8 cellular contexts compared by ENCODE assay signal in the genomic region with DNA sequence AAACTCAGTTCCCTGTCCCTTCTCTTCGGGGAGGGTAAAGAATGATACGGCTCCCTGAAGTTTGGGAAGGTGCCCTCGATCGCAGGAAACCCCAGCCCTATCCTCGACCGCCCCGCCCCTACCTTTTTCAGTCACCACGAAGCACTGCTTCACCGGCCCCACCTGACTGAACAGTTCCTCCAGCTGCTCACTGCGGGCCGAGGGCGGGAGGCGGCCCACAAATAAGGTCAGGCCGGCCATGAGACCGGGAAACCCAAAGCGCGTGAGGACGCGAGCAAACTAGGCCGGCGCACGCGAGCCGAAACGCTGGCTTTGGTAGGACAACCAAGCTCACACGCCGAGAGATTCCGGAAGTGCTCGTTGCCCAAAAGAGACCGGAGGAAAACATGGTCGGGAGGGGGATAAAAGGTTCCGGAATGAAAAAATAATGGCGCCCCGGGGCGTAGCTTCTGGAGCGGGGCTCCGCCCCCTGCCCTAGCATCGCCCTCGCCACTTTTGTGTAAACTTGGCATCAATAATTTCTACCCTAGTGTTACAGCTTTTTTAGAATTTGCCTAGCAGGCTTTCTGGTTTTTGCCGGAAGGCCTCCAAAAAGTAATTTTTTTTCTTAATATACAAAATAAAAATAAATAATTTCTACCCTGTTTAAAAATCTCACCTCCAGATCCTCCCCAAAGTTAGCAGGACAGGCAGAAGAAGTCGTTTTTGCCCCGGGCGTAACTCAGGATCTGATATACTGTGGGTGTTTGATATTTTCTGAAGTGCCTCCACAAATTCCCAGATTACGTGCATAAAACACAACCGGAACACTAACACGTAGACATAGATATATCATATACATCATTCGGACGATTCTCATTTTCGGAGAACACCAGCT. TPM values are rescaled to one million over a fixed set of nuclear protein-coding genes. Genes with fewer than 3 reads are reported as not detected.
A peak's percentile ranks its signal among the peaks of the same experiment; 100 is the strongest.
DNase-seq lines count a peak whose midpoint lies in the region; ATAC-seq, FAIRE-seq and TF ChIP-seq lines count a peak whose summit lies in the region.

A gene with protein sequence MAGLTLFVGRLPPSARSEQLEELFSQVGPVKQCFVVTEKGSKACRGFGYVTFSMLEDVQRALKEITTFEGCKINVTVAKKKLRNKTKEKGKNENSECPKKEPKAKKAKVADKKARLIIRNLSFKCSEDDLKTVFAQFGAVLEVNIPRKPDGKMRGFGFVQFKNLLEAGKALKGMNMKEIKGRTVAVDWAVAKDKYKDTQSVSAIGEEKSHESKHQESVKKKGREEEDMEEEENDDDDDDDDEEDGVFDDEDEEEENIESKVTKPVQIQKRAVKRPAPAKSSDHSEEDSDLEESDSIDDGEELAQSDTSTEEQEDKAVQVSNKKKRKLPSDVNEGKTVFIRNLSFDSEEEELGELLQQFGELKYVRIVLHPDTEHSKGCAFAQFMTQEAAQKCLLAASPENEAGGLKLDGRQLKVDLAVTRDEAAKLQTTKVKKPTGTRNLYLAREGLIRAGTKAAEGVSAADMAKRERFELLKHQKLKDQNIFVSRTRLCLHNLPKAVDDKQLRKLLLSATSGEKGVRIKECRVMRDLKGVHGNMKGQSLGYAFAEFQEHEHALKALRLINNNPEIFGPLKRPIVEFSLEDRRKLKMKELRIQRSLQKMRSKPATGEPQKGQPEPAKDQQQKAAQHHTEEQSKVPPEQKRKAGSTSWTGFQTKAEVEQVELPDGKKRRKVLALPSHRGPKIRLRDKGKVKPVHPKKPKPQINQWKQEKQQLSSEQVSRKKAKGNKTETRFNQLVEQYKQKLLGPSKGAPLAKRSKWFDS (minus strand): TSS at position 355 of the 877 bp plus-strand sequence. CDS start 115 bp downstream, at position 240.

- H3K4me1 ChIP-seq in BLaER1: peaks cover 25% of the 10 kb centered on the region

- H3K9me3 Mint-ChIP-seq in activated CD4-positive, alpha-beta T cell treated with anti-CD3 and anti-CD28 coated beads, Interleukin-2, amount 10 ng/mL, durations not matched to agents 24 days and 14 days: no peaks in the 10 kb centered on the region

- TF ChIP-seq CTCF in coronary artery (IDR thresholded peaks at IDR 0.05): no peak

- H3K27ac Mint-ChIP-seq in activated CD4-positive, alpha-beta T cell treated with anti-CD3 and anti-CD28 coated beads, Interleukin-2, amount 10 ng/mL, durations not matched to agents 24 days and 14 days: peak within 1 kb of the TSS; percentile 96

- peaks cover 11% of the 10 kb centered on the region for H3K36me3 Mint-ChIP-seq in activated CD4-positive, alpha-beta T cell treated with anti-CD3 and anti-CD28 coated beads, Interleukin-2, amount 10 ng/mL, durations not matched to agents 24 days and 14 days (ENCODE audit: low read depth)

- ATAC-seq in HG03442 (IDR thresholded peaks at IDR 0.05; ENCODE audit: unreplicated experiment): peak; percentile 93

- peak within 1 kb of the TSS; percentile 88 for H3K27ac ChIP-seq in BLaER1
- peak within 1 kb of the TSS; percentile 46 to 85 for H3K27ac ChIP-seq in coronary artery

- H4K20me1 ChIP-seq in BLaER1: peaks cover 40% of the 10 kb centered on the region

- intact Hi-C loops in activated CD4-positive, alpha-beta T cell treated with anti-CD3 and anti-CD28 coated beads, Interleukin-2, amount 10 ng/mL, durations not matched to agents 24 days and 14 days (cut with micrococcal nuclease): loop anchor here (5.0 to 10.0 kb wide), 4 partner anchors 114 to 881 kb away; a partner anchor contains a TSS

- FAIRE-seq in GM19239 (lab: Jason Lieb, UNC): peak; percentile 79

- H3K4me1 Mint-ChIP-seq in activated CD4-positive, alpha-beta T cell treated with anti-CD3 and anti-CD28 coated beads, Interleukin-2, amount 10 ng/mL, durations not matched to agents 24 days and 14 days: peaks cover 26% of the 10 kb centered on the region

- H3K4me3 ChIP-seq in BLaER1 (peak within 1 kb of the TSS; percentile 83), coronary artery (peak within 1 kb of the TSS; percentile 88)

- peak within 1 kb of the TSS; percentile 98 for H3K4me3 Mint-ChIP-seq in activated CD4-positive, alpha-beta T cell treated with anti-CD3 and anti-CD28 coated beads, Interleukin-2, amount 10 ng/mL, durations not matched to agents 24 days and 14 days

- peak within 1 kb of the TSS; percentile 99 for H3K4me2 ChIP-seq in BLaER1

- peaks cover under 1% of the 10 kb centered on the region; the same call in 1 of the 2 replicates for H3K27me3 ChIP-seq in BLaER1

- H3K27me3 Mint-ChIP-seq in activated CD4-positive, alpha-beta T cell treated with anti-CD3 and anti-CD28 coated beads, Interleukin-2, amount 10 ng/mL, durations not matched to agents 24 days and 14 days: peaks cover 15% of the 10 kb centered on the region

- no peaks in the 10 kb centered on the region for H3K9me3 ChIP-seq in BLaER1

- peaks cover 27% of the 10 kb centered on the region for H3K36me3 ChIP-seq in BLaER1

- DNase-seq in GM19239 (ENCODE audit: insufficient read length, low spot score): peak; percentile 92
- DNase-seq in NCI-H524 treated with DMSO at 0.1 percent for 48 hours (lab: John Stamatoyannopoulos, UW): peak; percentile 64
- DNase-seq in activated CD4-positive, alpha-beta T cell treated with anti-CD3 and anti-CD28 coated beads, Interleukin-2, amount 10 ng/mL, durations not matched to agents 24 days and 14 days: peak; percentile 96
- peak; percentile 91 for DNase-seq in coronary artery (ENCODE audit: low spot score)
- peak; percentile 98 for DNase-seq in left kidney (ENCODE audit: low read depth, low spot score)
- peak; percentile 87 for DNase-seq in stimulated activated CD4-positive, alpha-beta T cell treated with anti-CD3 and anti-CD28 coated beads, Interleukin-1b, Interleukin-23, amount 100 ng/mL, for 48 hours

- peak within 1 kb of the TSS; percentile 92 for H3K9ac ChIP-seq in BLaER1

RNA-seq across cellular contexts. Expression of the gene that starts here (rescaled TPM):
- 76.7 and 85.8 TPM in 2 replicates for total RNA-seq in activated CD4-positive, alpha-beta T cell treated with anti-CD3 and anti-CD28 coated beads, Interleukin-2, amount 10 ng/mL, durations not matched to agents 24 days and 14 days

Comparison
In these comparisons a context has a peak if more than half of its experiments do, and no peak if none do; other contexts are left out.
1. Peak in every context shown above with its lines: DNase-seq, ATAC-seq, H3K4me3 ChIP-seq and H3K27ac ChIP-seq.